17 cellular contexts compared by ENCODE assay signal in genomic region chr4:143281507-143282169, GRCh38.
DNase-seq lines count a peak whose midpoint lies in the region; ATAC-seq, FAIRE-seq and TF ChIP-seq lines count a peak whose summit lies in the region.
"Had no signal": no experiment of that assay in that cellular context is flagged by ENCODE, and none has a peak within 500 bp of the region (broad histone marks: within the 10 kb centered on the region; RNA-seq: fewer than 3 reads in every experiment).

No MANE protein-coding gene starts in this region.

- no peaks in the 10 kb centered on the region for H3K9me3 ChIP-seq in adipocyte (ENCODE audit: control insufficient read depth, low read length)
- H3K9me3 ChIP-seq: A549, adrenal gland, colonic mucosa, esophagus squamous epithelium had no signal

- peak; percentile 81 for ATAC-seq in GM19438 (IDR thresholded peaks at IDR 0.05; ENCODE audit: low read depth, unreplicated experiment)
- peak; percentile 79 for ATAC-seq in HG03097 (IDR thresholded peaks at IDR 0.05; ENCODE audit: low FRiP score, unreplicated experiment)
- ATAC-seq: A549 had no signal

- TF ChIP-seq POLR2A in H54 (IDR thresholded peaks at IDR 0.05; ENCODE audit: low read depth, low read length), result no peak

- H3K4me3 ChIP-seq in GM12865 (ENCODE audit: low read depth, low read length) (no peak overlapping the region), adipocyte (ENCODE audit: low read length) (no peak overlapping the region)
- H3K4me3 ChIP-seq: A549, adrenal gland, colonic mucosa, esophagus squamous epithelium had no signal

- TF ChIP-seq CTCF in GM12865 (IDR thresholded peaks at IDR 0.05; ENCODE audit: insufficient read depth, low read depth, low read length, missing control alignments), result no peak

- H3K4me1 ChIP-seq in adipocyte (ENCODE audit: control insufficient read depth, insufficient read depth, low read length), result peaks cover 40% of the 10 kb centered on the region
- H3K4me1 ChIP-seq: A549, adrenal gland, colonic mucosa had no signal

- no peaks in the 10 kb centered on the region for H3K27me3 ChIP-seq in adipocyte (replicated peaks; ENCODE audit: control insufficient read depth, insufficient read depth, low read length)
- H3K27me3 ChIP-seq: adrenal gland, colonic mucosa, esophagus squamous epithelium had no signal

- DNase-seq in GM12865 (ENCODE audit: low read depth) (peak; percentile 46), adipocyte (ENCODE audit: low read depth) (peak; percentile 38), NCI-H1694 treated with DMSO at 0.1 percent for 48 hours (lab: John Stamatoyannopoulos, UW) (no peak), NCI-H146 treated with DMSO at 0.1 percent for 48 hours (lab: John Stamatoyannopoulos, UW; ENCODE audit: unreplicated experiment) (no peak), H54 (ENCODE audit: insufficient read length, low spot score) (no peak), iPS-NIHi7 (ENCODE audit: extremely low spot score) (no peak)
- DNase-seq: activated B cell treated with CpG ODN at 0.5 μM for 24 hours; adrenal gland; CD8-positive, alpha-beta memory T cell; colonic mucosa; esophagus squamous epithelium; MV-4-11; NCI-H2171; SW 1271 had no signal

- H3K36me3 ChIP-seq in adipocyte (ENCODE audit: control insufficient read depth, insufficient read depth, low read length, severe bottlenecking), result no peaks in the 10 kb centered on the region
- H3K36me3 ChIP-seq: adrenal gland, colonic mucosa, esophagus squamous epithelium had no signal

- FAIRE-seq in H54 (lab: Jason Lieb, UNC), result no peak
- FAIRE-seq: A549 had no signal

- H3K9ac ChIP-seq in adipocyte (ENCODE audit: low read length), result no peak overlapping the region

Comparison
In these comparisons a context has a peak if more than half of its experiments do, and no peak if none do; other contexts are left out.
1. DNase-seq: peak in GM12865 (single experiment) and adipocyte (single experiment); none in NCI-H1694 treated with DMSO at 0.1 percent for 48 hours (single experiment), NCI-H146 treated with DMSO at 0.1 percent for 48 hours (single experiment), H54 (single experiment) and iPS-NIHi7 (single experiment).